23 cellular contexts compared by ENCODE assay signal in genomic region chr6:99661870-99662269, GRCh38. TPM values are rescaled to one million over a fixed set of nuclear protein-coding genes. Genes with fewer than 3 reads are reported as not detected.
"Had no signal": no experiment of that assay in that cellular context is flagged by ENCODE, and none has a peak within 500 bp of the region (broad histone marks: within the 10 kb centered on the region; RNA-seq: fewer than 3 reads in every experiment).

No MANE protein-coding gene starts in this region.

- H3K36me3 Mint-ChIP-seq: IgD-negative memory B cell had no signal

- H3K4me1 Mint-ChIP-seq: IgD-negative memory B cell had no signal

- H3K9me3 ChIP-seq: SK-N-SH had no signal

- H3K9ac ChIP-seq: SK-N-SH had no signal

- H3K9me3 Mint-ChIP-seq: IgD-negative memory B cell had no signal

- H3K4me2 ChIP-seq: SK-N-SH had no signal

- H3K27me3 Mint-ChIP-seq: IgD-negative memory B cell had no signal

- DNase-seq: KBM-7, MV-4-11, NCI-H1092, NCI-H1105 treated with DMSO at 0.1 percent for 48 hours, NCI-H1417 treated with DMSO at 0.1 percent for 48 hours, NCI-H146, NCI-H1694 treated with DMSO at 0.1 percent for 48 hours, NCI-H1930, NCI-H2081, NCI-H2107, NCI-H2227 treated with DMSO at 0.1 percent for 48 hours, NCI-H524, NCI-H526 treated with DMSO at 0.1 percent for 48 hours, NCI-H748 treated with DMSO at 0.1 percent for 48 hours, PC-3, SHP77, SK-N-SH had no signal

- ATAC-seq: Panc1, PC-3 had no signal

- H3K27ac ChIP-seq: RWPE1 had no signal

- H3K27ac Mint-ChIP-seq: IgD-negative memory B cell had no signal

- H3K4me3 Mint-ChIP-seq: IgD-negative memory B cell had no signal

RNA-seq across cellular contexts. Expression of gene PRDM13, which starts 55.2 kb away (rescaled TPM):
- total RNA-seq: HT1080; MCF 10A; PC-3; T-helper 1 cell treated with Interleukin-12 subunit alpha and Interleukin-12 subunit beta and Interleukin-4 antibody, amounts not matched to agents 30 ng/mL and 1 ng/mL, for 36 hours had no signal
- polyA plus RNA-seq: IgD-negative memory B cell had no signal
